1 cellular context compared by ENCODE assay signal in the genomic region with DNA sequence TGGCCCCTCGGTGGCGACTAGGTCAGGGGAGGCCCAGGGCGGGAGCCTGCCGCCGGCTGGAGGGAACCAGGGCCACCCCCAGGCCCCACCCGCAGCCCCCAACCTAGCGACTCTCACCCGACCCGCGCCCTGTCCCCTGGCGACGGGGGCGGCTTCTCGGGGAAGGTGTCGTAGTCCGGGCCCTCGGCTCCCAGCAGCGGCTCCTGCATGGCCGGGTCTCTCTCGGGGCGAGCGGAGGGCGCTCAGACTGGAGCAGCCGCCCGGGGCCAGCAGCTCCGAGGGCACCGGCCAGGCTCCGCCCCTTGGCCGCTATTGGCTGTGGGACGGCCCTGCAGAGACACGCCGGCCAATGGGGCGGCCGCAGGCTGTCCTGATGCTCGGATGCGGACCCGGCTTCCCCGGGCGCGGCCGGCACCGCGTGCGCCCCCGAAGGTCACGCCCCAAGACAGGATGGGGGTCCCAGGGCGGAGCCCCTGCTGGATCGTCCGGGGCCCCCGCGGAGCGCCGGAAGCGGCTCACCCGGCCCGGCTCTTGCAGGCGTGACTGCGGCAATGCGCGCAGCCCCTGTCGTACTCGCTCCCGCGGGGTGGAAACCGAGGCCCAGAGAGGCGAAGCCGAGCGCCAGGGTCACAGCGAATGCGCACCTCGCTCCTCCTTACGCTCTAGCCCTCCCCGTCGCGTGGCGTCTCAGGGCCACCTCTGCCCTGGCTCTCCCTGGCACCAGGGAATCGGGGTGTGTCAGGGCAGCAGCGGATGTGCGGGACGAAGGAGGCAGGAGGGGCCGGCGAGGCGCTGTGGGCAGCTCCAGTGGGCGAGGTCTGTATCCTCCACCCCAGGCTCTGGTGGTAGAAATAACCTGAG.
TF ChIP-seq lines count a peak whose summit lies in the region.

A gene with protein sequence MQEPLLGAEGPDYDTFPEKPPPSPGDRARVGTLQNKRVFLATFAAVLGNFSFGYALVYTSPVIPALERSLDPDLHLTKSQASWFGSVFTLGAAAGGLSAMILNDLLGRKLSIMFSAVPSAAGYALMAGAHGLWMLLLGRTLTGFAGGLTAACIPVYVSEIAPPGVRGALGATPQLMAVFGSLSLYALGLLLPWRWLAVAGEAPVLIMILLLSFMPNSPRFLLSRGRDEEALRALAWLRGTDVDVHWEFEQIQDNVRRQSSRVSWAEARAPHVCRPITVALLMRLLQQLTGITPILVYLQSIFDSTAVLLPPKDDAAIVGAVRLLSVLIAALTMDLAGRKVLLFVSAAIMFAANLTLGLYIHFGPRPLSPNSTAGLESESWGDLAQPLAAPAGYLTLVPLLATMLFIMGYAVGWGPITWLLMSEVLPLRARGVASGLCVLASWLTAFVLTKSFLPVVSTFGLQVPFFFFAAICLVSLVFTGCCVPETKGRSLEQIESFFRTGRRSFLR (minus strand): TSS at position 249 of the 861 bp plus-strand sequence. CDS start 40 bp downstream, at position 209.

TF ChIP-seq in K562, 482 proteins besides CTCF, POLR2A, EP300 and RAD21 (continued from another document and continues in another):
- TF ChIP-seq, protein P1, sequence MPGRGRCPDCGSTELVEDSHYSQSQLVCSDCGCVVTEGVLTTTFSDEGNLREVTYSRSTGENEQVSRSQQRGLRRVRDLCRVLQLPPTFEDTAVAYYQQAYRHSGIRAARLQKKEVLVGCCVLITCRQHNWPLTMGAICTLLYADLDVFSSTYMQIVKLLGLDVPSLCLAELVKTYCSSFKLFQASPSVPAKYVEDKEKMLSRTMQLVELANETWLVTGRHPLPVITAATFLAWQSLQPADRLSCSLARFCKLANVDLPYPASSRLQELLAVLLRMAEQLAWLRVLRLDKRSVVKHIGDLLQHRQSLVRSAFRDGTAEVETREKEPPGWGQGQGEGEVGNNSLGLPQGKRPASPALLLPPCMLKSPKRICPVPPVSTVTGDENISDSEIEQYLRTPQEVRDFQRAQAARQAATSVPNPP (IDR thresholded peaks at IDR 0.05; ENCODE audit: borderline replicate concordance, insufficient read depth, insufficient read length), result no peak
- TF ChIP-seq, protein P2, sequence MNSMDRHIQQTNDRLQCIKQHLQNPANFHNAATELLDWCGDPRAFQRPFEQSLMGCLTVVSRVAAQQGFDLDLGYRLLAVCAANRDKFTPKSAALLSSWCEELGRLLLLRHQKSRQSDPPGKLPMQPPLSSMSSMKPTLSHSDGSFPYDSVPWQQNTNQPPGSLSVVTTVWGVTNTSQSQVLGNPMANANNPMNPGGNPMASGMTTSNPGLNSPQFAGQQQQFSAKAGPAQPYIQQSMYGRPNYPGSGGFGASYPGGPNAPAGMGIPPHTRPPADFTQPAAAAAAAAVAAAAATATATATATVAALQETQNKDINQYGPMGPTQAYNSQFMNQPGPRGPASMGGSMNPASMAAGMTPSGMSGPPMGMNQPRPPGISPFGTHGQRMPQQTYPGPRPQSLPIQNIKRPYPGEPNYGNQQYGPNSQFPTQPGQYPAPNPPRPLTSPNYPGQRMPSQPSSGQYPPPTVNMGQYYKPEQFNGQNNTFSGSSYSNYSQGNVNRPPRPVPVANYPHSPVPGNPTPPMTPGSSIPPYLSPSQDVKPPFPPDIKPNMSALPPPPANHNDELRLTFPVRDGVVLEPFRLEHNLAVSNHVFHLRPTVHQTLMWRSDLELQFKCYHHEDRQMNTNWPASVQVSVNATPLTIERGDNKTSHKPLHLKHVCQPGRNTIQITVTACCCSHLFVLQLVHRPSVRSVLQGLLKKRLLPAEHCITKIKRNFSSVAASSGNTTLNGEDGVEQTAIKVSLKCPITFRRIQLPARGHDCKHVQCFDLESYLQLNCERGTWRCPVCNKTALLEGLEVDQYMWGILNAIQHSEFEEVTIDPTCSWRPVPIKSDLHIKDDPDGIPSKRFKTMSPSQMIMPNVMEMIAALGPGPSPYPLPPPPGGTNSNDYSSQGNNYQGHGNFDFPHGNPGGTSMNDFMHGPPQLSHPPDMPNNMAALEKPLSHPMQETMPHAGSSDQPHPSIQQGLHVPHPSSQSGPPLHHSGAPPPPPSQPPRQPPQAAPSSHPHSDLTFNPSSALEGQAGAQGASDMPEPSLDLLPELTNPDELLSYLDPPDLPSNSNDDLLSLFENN (IDR thresholded peaks at IDR 0.05; ENCODE audit: low read depth in 2 of 2, low read length in 2 of 2), result no peak
- TF ChIP-seq FOXP1 (CRISPR knock-in tag; IDR thresholded peaks at IDR 0.05) (no peak; the same call in 1 of the 2 replicates), IFI16 (CRISPR knock-in tag; IDR thresholded peaks at IDR 0.05) (no peak), ZNF436 (CRISPR knock-in tag; IDR thresholded peaks at IDR 0.05) (no peak), KHSRP (IDR thresholded peaks at IDR 0.05) (no peak), FOXJ3 (CRISPR knock-in tag; IDR thresholded peaks at IDR 0.05) (no peak), ZNF41 (CRISPR knock-in tag; conservative IDR thresholded peaks at IDR 0.05) (no peak), RCOR1 (IDR thresholded peaks at IDR 0.05; ENCODE audit: borderline replicate concordance in 1 of 2, low read depth in 2 of 2, low read length in 2 of 2) (peak in 1 of 2 experiments; percentile 33; a peak in 1 of 4 replicates), SMARCE1 (IDR thresholded peaks at IDR 0.05) (no peak), ZKSCAN1 (IDR thresholded peaks at IDR 0.05; ENCODE audit: low read depth, low read length) (no peak), ZNF507 (tag; conservative IDR thresholded peaks at IDR 0.05) (no peak), DACH1 (IDR thresholded peaks at IDR 0.05; ENCODE audit: partially characterized antibody) (no peak), SRSF1 (IDR thresholded peaks at IDR 0.05; ENCODE audit: low read depth, low read length) (no peak), PHTF2 (CRISPR knock-in tag; IDR thresholded peaks at IDR 0.05) (no peak), ZNF239 (CRISPR knock-in tag; IDR thresholded peaks at IDR 0.05) (no peak), ZNF695 (CRISPR knock-in tag; IDR thresholded peaks at IDR 0.05) (no peak), HDAC8 (tag; IDR thresholded peaks at IDR 0.05) (no peak), SP2 (IDR thresholded peaks at IDR 0.05; ENCODE audit: extremely low read depth, low read depth, low read length, poor library complexity, severe bottlenecking) (peak; percentile 13), HMGN3 (IDR thresholded peaks at IDR 0.05; ENCODE audit: borderline replicate concordance, extremely low read depth, insufficient read length, low read depth, low read length) (no peak), CTBP1 (IDR thresholded peaks at IDR 0.05; ENCODE audit: borderline replicate concordance) (0 out of 2 replicates have a peak, but pooled peaks have one; percentile 30), SMAD3 (CRISPR knock-in tag; conservative IDR thresholded peaks at IDR 0.05) (no peak), TAF9B (IDR thresholded peaks at IDR 0.05; ENCODE audit: partially characterized antibody) (no peak), TSC22D4 (tag; IDR thresholded peaks at IDR 0.05) (no peak), HNRNPH1 (optimal IDR thresholded peaks at IDR 0.05; ENCODE audit: low read depth, low read length) (no peak), ZNF133 (CRISPR knock-in tag; IDR thresholded peaks at IDR 0.05) (no peak), ATF1 (CRISPR knock-in tag; IDR thresholded peaks at IDR 0.05) (no peak), ATF1 (tag; IDR thresholded peaks at IDR 0.05) (0 out of 2 replicates have a peak, but pooled peaks have one; percentile 34), RFX7 (CRISPR knock-in tag; IDR thresholded peaks at IDR 0.05) (no peak), BCL6 (CRISPR knock-in tag; IDR thresholded peaks at IDR 0.05) (no peak)
- TF ChIP-seq, protein P3, sequence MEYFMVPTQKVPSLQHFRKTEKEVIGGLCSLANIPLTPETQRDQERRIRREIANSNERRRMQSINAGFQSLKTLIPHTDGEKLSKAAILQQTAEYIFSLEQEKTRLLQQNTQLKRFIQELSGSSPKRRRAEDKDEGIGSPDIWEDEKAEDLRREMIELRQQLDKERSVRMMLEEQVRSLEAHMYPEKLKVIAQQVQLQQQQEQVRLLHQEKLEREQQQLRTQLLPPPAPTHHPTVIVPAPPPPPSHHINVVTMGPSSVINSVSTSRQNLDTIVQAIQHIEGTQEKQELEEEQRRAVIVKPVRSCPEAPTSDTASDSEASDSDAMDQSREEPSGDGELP (CRISPR knock-in tag; IDR thresholded peaks at IDR 0.05; ENCODE audit: borderline replicate concordance), result 0 out of 2 replicates have a peak, but pooled peaks have one; percentile 14
- TF ChIP-seq, protein P4, sequence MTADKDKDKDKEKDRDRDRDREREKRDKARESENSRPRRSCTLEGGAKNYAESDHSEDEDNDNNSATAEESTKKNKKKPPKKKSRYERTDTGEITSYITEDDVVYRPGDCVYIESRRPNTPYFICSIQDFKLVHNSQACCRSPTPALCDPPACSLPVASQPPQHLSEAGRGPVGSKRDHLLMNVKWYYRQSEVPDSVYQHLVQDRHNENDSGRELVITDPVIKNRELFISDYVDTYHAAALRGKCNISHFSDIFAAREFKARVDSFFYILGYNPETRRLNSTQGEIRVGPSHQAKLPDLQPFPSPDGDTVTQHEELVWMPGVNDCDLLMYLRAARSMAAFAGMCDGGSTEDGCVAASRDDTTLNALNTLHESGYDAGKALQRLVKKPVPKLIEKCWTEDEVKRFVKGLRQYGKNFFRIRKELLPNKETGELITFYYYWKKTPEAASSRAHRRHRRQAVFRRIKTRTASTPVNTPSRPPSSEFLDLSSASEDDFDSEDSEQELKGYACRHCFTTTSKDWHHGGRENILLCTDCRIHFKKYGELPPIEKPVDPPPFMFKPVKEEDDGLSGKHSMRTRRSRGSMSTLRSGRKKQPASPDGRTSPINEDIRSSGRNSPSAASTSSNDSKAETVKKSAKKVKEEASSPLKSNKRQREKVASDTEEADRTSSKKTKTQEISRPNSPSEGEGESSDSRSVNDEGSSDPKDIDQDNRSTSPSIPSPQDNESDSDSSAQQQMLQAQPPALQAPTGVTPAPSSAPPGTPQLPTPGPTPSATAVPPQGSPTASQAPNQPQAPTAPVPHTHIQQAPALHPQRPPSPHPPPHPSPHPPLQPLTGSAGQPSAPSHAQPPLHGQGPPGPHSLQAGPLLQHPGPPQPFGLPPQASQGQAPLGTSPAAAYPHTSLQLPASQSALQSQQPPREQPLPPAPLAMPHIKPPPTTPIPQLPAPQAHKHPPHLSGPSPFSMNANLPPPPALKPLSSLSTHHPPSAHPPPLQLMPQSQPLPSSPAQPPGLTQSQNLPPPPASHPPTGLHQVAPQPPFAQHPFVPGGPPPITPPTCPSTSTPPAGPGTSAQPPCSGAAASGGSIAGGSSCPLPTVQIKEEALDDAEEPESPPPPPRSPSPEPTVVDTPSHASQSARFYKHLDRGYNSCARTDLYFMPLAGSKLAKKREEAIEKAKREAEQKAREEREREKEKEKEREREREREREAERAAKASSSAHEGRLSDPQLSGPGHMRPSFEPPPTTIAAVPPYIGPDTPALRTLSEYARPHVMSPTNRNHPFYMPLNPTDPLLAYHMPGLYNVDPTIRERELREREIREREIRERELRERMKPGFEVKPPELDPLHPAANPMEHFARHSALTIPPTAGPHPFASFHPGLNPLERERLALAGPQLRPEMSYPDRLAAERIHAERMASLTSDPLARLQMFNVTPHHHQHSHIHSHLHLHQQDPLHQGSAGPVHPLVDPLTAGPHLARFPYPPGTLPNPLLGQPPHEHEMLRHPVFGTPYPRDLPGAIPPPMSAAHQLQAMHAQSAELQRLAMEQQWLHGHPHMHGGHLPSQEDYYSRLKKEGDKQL (CRISPR knock-in tag; IDR thresholded peaks at IDR 0.05; ENCODE audit: borderline replicate concordance), result 0 out of 2 replicates have a peak, but pooled peaks have one; percentile 42
- TF ChIP-seq, protein P5, sequence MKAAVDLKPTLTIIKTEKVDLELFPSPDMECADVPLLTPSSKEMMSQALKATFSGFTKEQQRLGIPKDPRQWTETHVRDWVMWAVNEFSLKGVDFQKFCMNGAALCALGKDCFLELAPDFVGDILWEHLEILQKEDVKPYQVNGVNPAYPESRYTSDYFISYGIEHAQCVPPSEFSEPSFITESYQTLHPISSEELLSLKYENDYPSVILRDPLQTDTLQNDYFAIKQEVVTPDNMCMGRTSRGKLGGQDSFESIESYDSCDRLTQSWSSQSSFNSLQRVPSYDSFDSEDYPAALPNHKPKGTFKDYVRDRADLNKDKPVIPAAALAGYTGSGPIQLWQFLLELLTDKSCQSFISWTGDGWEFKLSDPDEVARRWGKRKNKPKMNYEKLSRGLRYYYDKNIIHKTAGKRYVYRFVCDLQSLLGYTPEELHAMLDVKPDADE (conservative IDR thresholded peaks at IDR 0.05; ENCODE audit: control insufficient read depth, low read depth, low read length), result no peak
- TF ChIP-seq, protein P6, sequence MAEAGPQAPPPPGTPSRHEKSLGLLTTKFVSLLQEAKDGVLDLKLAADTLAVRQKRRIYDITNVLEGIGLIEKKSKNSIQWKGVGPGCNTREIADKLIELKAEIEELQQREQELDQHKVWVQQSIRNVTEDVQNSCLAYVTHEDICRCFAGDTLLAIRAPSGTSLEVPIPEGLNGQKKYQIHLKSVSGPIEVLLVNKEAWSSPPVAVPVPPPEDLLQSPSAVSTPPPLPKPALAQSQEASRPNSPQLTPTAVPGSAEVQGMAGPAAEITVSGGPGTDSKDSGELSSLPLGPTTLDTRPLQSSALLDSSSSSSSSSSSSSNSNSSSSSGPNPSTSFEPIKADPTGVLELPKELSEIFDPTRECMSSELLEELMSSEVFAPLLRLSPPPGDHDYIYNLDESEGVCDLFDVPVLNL (CRISPR knock-in tag; IDR thresholded peaks at IDR 0.05; ENCODE audit: low read depth), result no peak
- TF ChIP-seq, protein P7, sequence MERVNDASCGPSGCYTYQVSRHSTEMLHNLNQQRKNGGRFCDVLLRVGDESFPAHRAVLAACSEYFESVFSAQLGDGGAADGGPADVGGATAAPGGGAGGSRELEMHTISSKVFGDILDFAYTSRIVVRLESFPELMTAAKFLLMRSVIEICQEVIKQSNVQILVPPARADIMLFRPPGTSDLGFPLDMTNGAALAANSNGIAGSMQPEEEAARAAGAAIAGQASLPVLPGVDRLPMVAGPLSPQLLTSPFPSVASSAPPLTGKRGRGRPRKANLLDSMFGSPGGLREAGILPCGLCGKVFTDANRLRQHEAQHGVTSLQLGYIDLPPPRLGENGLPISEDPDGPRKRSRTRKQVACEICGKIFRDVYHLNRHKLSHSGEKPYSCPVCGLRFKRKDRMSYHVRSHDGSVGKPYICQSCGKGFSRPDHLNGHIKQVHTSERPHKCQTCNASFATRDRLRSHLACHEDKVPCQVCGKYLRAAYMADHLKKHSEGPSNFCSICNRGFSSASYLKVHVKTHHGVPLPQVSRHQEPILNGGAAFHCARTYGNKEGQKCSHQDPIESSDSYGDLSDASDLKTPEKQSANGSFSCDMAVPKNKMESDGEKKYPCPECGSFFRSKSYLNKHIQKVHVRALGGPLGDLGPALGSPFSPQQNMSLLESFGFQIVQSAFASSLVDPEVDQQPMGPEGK (CRISPR knock-in tag; IDR thresholded peaks at IDR 0.05; ENCODE audit: borderline replicate concordance), result no peak
- TF ChIP-seq, protein P8, sequence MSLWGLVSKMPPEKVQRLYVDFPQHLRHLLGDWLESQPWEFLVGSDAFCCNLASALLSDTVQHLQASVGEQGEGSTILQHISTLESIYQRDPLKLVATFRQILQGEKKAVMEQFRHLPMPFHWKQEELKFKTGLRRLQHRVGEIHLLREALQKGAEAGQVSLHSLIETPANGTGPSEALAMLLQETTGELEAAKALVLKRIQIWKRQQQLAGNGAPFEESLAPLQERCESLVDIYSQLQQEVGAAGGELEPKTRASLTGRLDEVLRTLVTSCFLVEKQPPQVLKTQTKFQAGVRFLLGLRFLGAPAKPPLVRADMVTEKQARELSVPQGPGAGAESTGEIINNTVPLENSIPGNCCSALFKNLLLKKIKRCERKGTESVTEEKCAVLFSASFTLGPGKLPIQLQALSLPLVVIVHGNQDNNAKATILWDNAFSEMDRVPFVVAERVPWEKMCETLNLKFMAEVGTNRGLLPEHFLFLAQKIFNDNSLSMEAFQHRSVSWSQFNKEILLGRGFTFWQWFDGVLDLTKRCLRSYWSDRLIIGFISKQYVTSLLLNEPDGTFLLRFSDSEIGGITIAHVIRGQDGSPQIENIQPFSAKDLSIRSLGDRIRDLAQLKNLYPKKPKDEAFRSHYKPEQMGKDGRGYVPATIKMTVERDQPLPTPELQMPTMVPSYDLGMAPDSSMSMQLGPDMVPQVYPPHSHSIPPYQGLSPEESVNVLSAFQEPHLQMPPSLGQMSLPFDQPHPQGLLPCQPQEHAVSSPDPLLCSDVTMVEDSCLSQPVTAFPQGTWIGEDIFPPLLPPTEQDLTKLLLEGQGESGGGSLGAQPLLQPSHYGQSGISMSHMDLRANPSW (CRISPR knock-in tag; IDR thresholded peaks at IDR 0.05), result no peak
